Comparison of ENCODE assay signal across 17 cellular contexts in the genomic region with DNA sequence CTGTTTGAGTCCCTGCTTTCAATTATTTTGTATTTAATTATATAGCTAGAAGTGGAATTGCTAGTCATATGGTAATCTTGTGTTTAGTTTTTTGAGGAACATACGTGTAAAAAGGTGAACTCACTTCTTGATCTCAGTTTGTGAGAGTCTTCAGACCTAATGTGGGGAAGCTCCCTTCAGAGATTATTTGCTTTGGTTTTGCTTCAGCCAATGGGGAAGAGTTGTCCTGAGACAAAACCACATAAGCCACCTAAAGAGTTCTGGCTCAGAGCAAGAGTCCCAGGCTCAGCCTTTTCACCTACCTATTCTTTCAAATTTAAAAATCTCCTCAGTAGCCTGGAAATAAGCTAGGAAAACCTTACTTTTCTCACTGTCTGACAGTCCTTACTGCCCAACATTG.
DNase-seq lines count a peak whose midpoint lies in the region; ATAC-seq and TF ChIP-seq lines count a peak whose summit lies in the region.
"Had no signal": no experiment of that assay in that cellular context is flagged by ENCODE, and none has a peak within 500 bp of the region (broad histone marks: within the 10 kb centered on the region; RNA-seq: fewer than 3 reads in every experiment).

No MANE protein-coding gene starts in this region.

- CTCF ChIA-PET in CD8-positive, alpha-beta T cell (lab: Charles Lee): no interaction called here

- no peak overlapping the region for H3K4me3 Mint-ChIP-seq in CD8-positive, alpha-beta T cell
- H3K4me3 Mint-ChIP-seq: B cell; CD4-positive, alpha-beta T cell; CD8-positive, alpha-beta memory T cell had no signal

- H3K79me2 ChIP-seq in OCI-LY3 (ENCODE audit: low read length): no peaks in the 10 kb centered on the region

- H3K9ac ChIP-seq in OCI-LY3 (ENCODE audit: low read length): no peak overlapping the region
- H3K9ac ChIP-seq: BLaER1 treated with 17β-estradiol and CSF1 and Interleukin-3, amounts not matched to agents 10 nM and 100 nM had no signal

- H3K27me3 ChIP-seq in OCI-LY3 (ENCODE audit: low read depth, low read length): peaks cover 20% of the 10 kb centered on the region; the same call in 1 of the 2 replicates
- H3K27me3 ChIP-seq in CD8-positive, alpha-beta T cell (ENCODE audit: insufficient read depth, low read length): no peaks in the 10 kb centered on the region
- H3K27me3 ChIP-seq: BLaER1 treated with 17β-estradiol and CSF1 and Interleukin-3, amounts not matched to agents 10 nM and 100 nM had no signal

- H3K4me3 ChIP-seq in OCI-LY3 (ENCODE audit: low read length): no peak overlapping the region
- H3K4me3 ChIP-seq in CD8-positive, alpha-beta T cell (ENCODE audit: low read depth, low read length): no peak overlapping the region
- H3K4me3 ChIP-seq: A549; BLaER1 treated with 17β-estradiol and CSF1 and Interleukin-3, amounts not matched to agents 10 nM and 100 nM had no signal

- H3K27me3 Mint-ChIP-seq in CD8-positive, alpha-beta T cell (ENCODE audit: low read depth): peaks cover 21% of the 10 kb centered on the region

- ATAC-seq in GM18868 (IDR thresholded peaks at IDR 0.05; ENCODE audit: unreplicated experiment) (peak; percentile 59), HG02852 (IDR thresholded peaks at IDR 0.05; ENCODE audit: unreplicated experiment) (peak; percentile 64)
- ATAC-seq in CD8-positive, alpha-beta T cell: no peak
- ATAC-seq: A549 had no signal

- H3K36me3 ChIP-seq in OCI-LY3 (replicated peaks; ENCODE audit: low read depth, low read length): no peaks in the 10 kb centered on the region
- no peaks in the 10 kb centered on the region for H3K36me3 ChIP-seq in CD8-positive, alpha-beta T cell (ENCODE audit: insufficient read depth, low read length)
- H3K36me3 ChIP-seq: BLaER1 treated with 17β-estradiol and CSF1 and Interleukin-3, amounts not matched to agents 10 nM and 100 nM had no signal

- H2AFZ ChIP-seq in OCI-LY3 (ENCODE audit: low read depth, low read length): no peak overlapping the region

- peak overlapping the region; percentile 40 for H3K4me2 ChIP-seq in OCI-LY3 (ENCODE audit: low read length)
- H3K4me2 ChIP-seq: A549; BLaER1 treated with 17β-estradiol and CSF1 and Interleukin-3, amounts not matched to agents 10 nM and 100 nM had no signal

- DNase-seq in CD8-positive, alpha-beta T cell: no peak
- no peak for DNase-seq in cortex of kidney (lab: John Stamatoyannopoulos, UW)
- DNase-seq in NCI-H1092 (lab: John Stamatoyannopoulos, UW): no peak
- DNase-seq: AML-193; CD4-positive, alpha-beta T cell; CD8-positive, alpha-beta memory T cell; COR-L47; DMS79 treated with DMSO at 0.1 percent for 48 hours; GF-D8 had no signal

- peaks cover 15% of the 10 kb centered on the region for H3K4me1 ChIP-seq in OCI-LY3 (ENCODE audit: low read length)
- H3K4me1 ChIP-seq in CD8-positive, alpha-beta T cell (ENCODE audit: insufficient read depth, low read length): no peaks in the 10 kb centered on the region
- H3K4me1 ChIP-seq: A549; BLaER1 treated with 17β-estradiol and CSF1 and Interleukin-3, amounts not matched to agents 10 nM and 100 nM had no signal

- no peak overlapping the region for H3K27ac Mint-ChIP-seq in CD8-positive, alpha-beta T cell
- H3K27ac Mint-ChIP-seq: B cell; CD4-positive, alpha-beta T cell had no signal

- intact Hi-C loops in CD8-positive, alpha-beta T cell (cut with DNase I, micrococcal nuclease): no loop called here

- POLR2A ChIA-PET in CD8-positive, alpha-beta T cell (lab: Charles Lee): no interaction called here

- no peak for TF ChIP-seq CTCF in OCI-LY3 (IDR thresholded peaks at IDR 0.05; ENCODE audit: low read depth, low read length)
- TF ChIP-seq CTCF in CD8-positive, alpha-beta T cell (IDR thresholded peaks at IDR 0.05): no peak

- no peaks in the 10 kb centered on the region for H3K36me3 Mint-ChIP-seq in CD8-positive, alpha-beta T cell
- H3K36me3 Mint-ChIP-seq: CD8-positive, alpha-beta memory T cell had no signal

- H4K20me1 ChIP-seq in OCI-LY3 (ENCODE audit: insufficient read depth, low read length): no peaks in the 10 kb centered on the region
- H4K20me1 ChIP-seq: BLaER1 treated with 17β-estradiol and CSF1 and Interleukin-3, amounts not matched to agents 10 nM and 100 nM had no signal

- H3K4me1 Mint-ChIP-seq in CD8-positive, alpha-beta T cell (ENCODE audit: low read depth): no peaks in the 10 kb centered on the region
- H3K4me1 Mint-ChIP-seq: B cell; CD8-positive, alpha-beta memory T cell had no signal

- H3K9me3 Mint-ChIP-seq in CD8-positive, alpha-beta T cell: peaks cover 14% of the 10 kb centered on the region

- no peaks in the 10 kb centered on the region for H3K9me3 ChIP-seq in OCI-LY3 (ENCODE audit: insufficient read depth, low read length)
- H3K9me3 ChIP-seq in CD8-positive, alpha-beta T cell (ENCODE audit: low read length): no peaks in the 10 kb centered on the region
- H3K9me3 ChIP-seq: A549 had no signal

- H3K27ac ChIP-seq in OCI-LY3 (ENCODE audit: low read length): peak overlapping the region; percentile 35
- no peak overlapping the region for H3K27ac ChIP-seq in CD8-positive, alpha-beta T cell (ENCODE audit: low read depth, low read length)
- H3K27ac ChIP-seq: 22Rv1; A549; BLaER1 treated with 17β-estradiol and CSF1 and Interleukin-3, amounts not matched to agents 10 nM and 100 nM; C4-2B had no signal
